In genomic region chr7:54689394-54690058, GRCh38 we compare ENCODE assay signal across 1 cellular context.
TF ChIP-seq lines count a peak whose summit lies in the region.

No MANE protein-coding gene starts in this region.

TF ChIP-seq in GM23338, 12 proteins besides CTCF, POLR2A, EP300 and RAD21 (continued from another document):
- no peak for TF ChIP-seq ZNF462 (CRISPR knock-in tag; IDR thresholded peaks at IDR 0.05)
- no peak for TF ChIP-seq EZH2 (IDR thresholded peaks at IDR 0.05; ENCODE audit: low read depth, unreplicated experiment)
